Comparison of ENCODE assay signal across 10 cellular contexts in genomic region chr17:7823581-7824001, GRCh38.
"Had no signal": no experiment of that assay in that cellular context is flagged by ENCODE, and none has a peak within 500 bp of the region (broad histone marks: within the 10 kb centered on the region; RNA-seq: fewer than 3 reads in every experiment).

No MANE protein-coding gene starts in this region.

- H3K27me3 ChIP-seq: transverse colon had no signal

- ATAC-seq: sciatic nerve had no signal

- DNase-seq: activated CD4-positive, alpha-beta T cell treated with anti-CD3 and anti-CD28 coated beads for 48 hours; activated naive CD4-positive, alpha-beta T cell treated with anti-CD3 and anti-CD28 coated beads, Interleukin-2, amount 10 ng/mL, durations not matched to agents 7 days and 5 days; activated T-cell treated with anti-CD3 and anti-CD28 coated beads for 4 hours; effector memory CD4-positive, alpha-beta T cell; psoas muscle; stimulated activated CD4-positive, alpha-beta T cell treated with anti-CD3 and anti-CD28 coated beads, Interleukin-2, amount 100 ng/mL, for 24 hours; stimulated activated naive CD4-positive, alpha-beta T cell; transverse colon had no signal

- H3K36me3 ChIP-seq: spleen, transverse colon had no signal

- H3K27ac ChIP-seq: psoas muscle, spleen, transverse colon had no signal

- H3K4me3 ChIP-seq: psoas muscle, spleen, transverse colon had no signal
